In the genomic region with DNA sequence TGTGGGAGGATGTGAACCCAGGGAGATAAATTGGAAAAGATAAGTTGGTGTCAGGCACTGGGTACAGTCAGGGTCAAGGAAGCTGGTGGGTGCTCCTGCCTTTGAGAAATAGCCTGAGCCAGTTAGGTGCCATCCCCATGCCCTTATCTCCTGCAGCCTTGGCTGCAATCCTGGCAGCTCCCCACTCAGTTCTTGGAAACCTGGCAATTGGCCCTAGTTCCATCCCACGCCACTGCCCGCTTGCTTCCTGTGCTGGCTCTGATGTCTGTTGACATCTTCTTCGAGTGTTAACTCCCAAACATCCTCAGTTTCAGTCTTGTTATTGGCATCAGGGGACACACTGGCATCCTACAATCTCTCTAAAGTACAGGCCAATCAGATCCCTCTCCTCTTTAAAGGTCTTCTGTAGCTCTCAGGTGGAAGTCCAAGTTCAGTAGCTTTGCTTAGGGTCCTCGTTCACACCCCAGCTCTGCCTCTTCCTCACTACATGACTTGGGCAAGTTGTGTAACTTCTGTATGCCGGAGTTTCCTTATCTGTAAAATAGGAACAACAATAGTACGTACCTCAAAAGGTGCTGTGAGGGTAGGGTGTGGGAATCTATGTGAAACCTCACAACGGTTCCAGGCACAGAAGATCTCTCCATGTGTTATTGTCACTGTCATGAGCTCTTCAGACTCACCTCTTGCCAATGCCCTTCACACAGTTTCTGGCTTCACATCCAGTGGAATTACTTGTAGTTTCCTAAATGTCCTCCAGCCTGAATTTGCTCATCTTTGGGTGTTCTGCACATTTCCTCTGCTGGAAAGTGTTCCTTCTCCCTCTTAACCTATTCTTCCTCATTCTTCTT, we compare ENCODE assay signal across 8 cellular contexts. TPM values are rescaled to one million over a fixed set of nuclear protein-coding genes. Genes with fewer than 3 reads are reported as not detected.
A peak's percentile ranks its signal among the peaks of the same experiment; 100 is the strongest.
DNase-seq lines count a peak whose midpoint lies in the region; ATAC-seq and TF ChIP-seq lines count a peak whose summit lies in the region.

No MANE protein-coding gene starts in this region.

- in situ Hi-C loops in HAP-1 (cut with MboI; ENCODE audit: low sequenced_read_pairs): no loop called here

- DNase-seq in CD8-positive, alpha-beta T cell: no peak
- DNase-seq in MV-4-11 (lab: John Stamatoyannopoulos, UW) (peak; percentile 55), heart left ventricle (peak in 4 of 5 donors; percentile 54 to 83 (median 72)), erythroblast (lab: John Stamatoyannopoulos, UW) (no peak), HAP-1 (ENCODE audit: low spot score in 2 of 2) (no peak)
- no peak for DNase-seq in stimulated activated CD4-positive, alpha-beta T cell treated with anti-CD3 and anti-CD28 coated beads, Interleukin-12 subunit alpha, Interleukin-12 subunit beta, amount 100 ng/mL, for 4 hours

- H3K4me1 ChIP-seq in CD8-positive, alpha-beta T cell (ENCODE audit: insufficient read depth, low read length): no peaks in the 10 kb centered on the region
- peaks cover 0 to 23% (median 14%) of the 10 kb centered on the region in 12 donors for H3K4me1 ChIP-seq in heart left ventricle
- H3K4me1 ChIP-seq in HAP-1: no peaks in the 10 kb centered on the region

- no peak overlapping the region for H3K27ac ChIP-seq in CD8-positive, alpha-beta T cell (ENCODE audit: low read depth, low read length)
- H3K27ac ChIP-seq in heart left ventricle: peak overlapping the region in 9 of 12 donors; percentile 35 to 88 (median 73)

- peaks cover 12% of the 10 kb centered on the region for H3K4me1 Mint-ChIP-seq in CD8-positive, alpha-beta T cell (ENCODE audit: low read depth)

- intact Hi-C loops in CD8-positive, alpha-beta T cell (cut with DNase I, micrococcal nuclease): no loop called here
- intact Hi-C loops in heart left ventricle (cut with DNase I): no loop called here

- 26 to 39% (median 33%) methylated on average over 7 of the region's 7 CpGs for WGBS in heart left ventricle, 4 donors

- H3K27me3 Mint-ChIP-seq in CD8-positive, alpha-beta T cell (ENCODE audit: low read depth): peaks cover 3% of the 10 kb centered on the region

- no peak overlapping the region for H3K27ac Mint-ChIP-seq in CD8-positive, alpha-beta T cell

- no peak overlapping the region for H3K4me3 ChIP-seq in CD8-positive, alpha-beta T cell (ENCODE audit: low read depth, low read length)
- H3K4me3 ChIP-seq in heart left ventricle (peak overlapping the region in 1 of 12 donors; percentile 25), HAP-1 (no peak overlapping the region)

- POLR2A ChIA-PET in CD8-positive, alpha-beta T cell (lab: Charles Lee): no interaction called here

- ATAC-seq in CD8-positive, alpha-beta T cell: no peak
- ATAC-seq in GM21576 (IDR thresholded peaks at IDR 0.05; ENCODE audit: unreplicated experiment) (peak; percentile 28), heart left ventricle (peak; percentile 86 to 95 (median 92)), GM18861 (IDR thresholded peaks at IDR 0.05; ENCODE audit: unreplicated experiment) (no peak)

- no peaks in the 10 kb centered on the region for H3K9me3 ChIP-seq in CD8-positive, alpha-beta T cell (ENCODE audit: low read length)
- H3K9me3 ChIP-seq in heart left ventricle (no peaks in the 10 kb centered on the region), HAP-1 (no peaks in the 10 kb centered on the region; the same call in 1 of the 2 replicates)

- TF ChIP-seq POLR2A in heart left ventricle (IDR thresholded peaks at IDR 0.05) (no peak), erythroblast (IDR thresholded peaks at IDR 0.05; ENCODE audit: low read length) (no peak)

- H3K27me3 ChIP-seq in CD8-positive, alpha-beta T cell (ENCODE audit: insufficient read depth, low read length): no peaks in the 10 kb centered on the region
- no peaks in the 10 kb centered on the region for H3K27me3 ChIP-seq in heart left ventricle
- H3K27me3 ChIP-seq in HAP-1 (ENCODE audit: low read depth): no peaks in the 10 kb centered on the region

- CTCF ChIA-PET in CD8-positive, alpha-beta T cell (lab: Charles Lee): interaction anchor here (1.2 kb wide), 1 partner anchor 33 kb away, joined by 3 read pairs; no protein-coding TSS in a partner anchor

- peak overlapping the region; percentile 13 for H3K4me3 Mint-ChIP-seq in CD8-positive, alpha-beta T cell

- no peaks in the 10 kb centered on the region for H3K36me3 ChIP-seq in CD8-positive, alpha-beta T cell (ENCODE audit: insufficient read depth, low read length)
- H3K36me3 ChIP-seq in heart left ventricle (no peaks in the 10 kb centered on the region), HAP-1 (replicated peaks) (no peaks in the 10 kb centered on the region)

- no peaks in the 10 kb centered on the region for H3K36me3 Mint-ChIP-seq in CD8-positive, alpha-beta T cell

- H3K9me3 Mint-ChIP-seq in CD8-positive, alpha-beta T cell: no peaks in the 10 kb centered on the region

- no peak for TF ChIP-seq CTCF in CD8-positive, alpha-beta T cell (IDR thresholded peaks at IDR 0.05)
- TF ChIP-seq CTCF in heart left ventricle (IDR thresholded peaks at IDR 0.05): no peak

RNA-seq across cellular contexts. Expression of a gene that starts 13.5 kb away (rescaled TPM):
- 10 to 100 TPM; 61.2 to 63.5 TPM for total RNA-seq in CD8-positive, alpha-beta T cell
- total RNA-seq in heart left ventricle: 1,000 to 10,000 TPM in 3 of 9 donors, 100 to 1,000 TPM in 6; 435 to 1,392 (median 837) TPM
- polyA plus RNA-seq in heart left ventricle: 100 to 1,000 TPM; 192 to 904 TPM

RNA-seq across cellular contexts. Expression of a gene that starts 41.4 kb away (rescaled TPM):
- total RNA-seq in CD8-positive, alpha-beta T cell: 1 to 10 TPM; 2.4 to 2.5 TPM
- total RNA-seq in heart left ventricle: 100 to 1,000 TPM in 5 of 9 donors, 10 to 100 TPM in 4; 68.6 to 145 (median 103) TPM
- 100 to 1,000 TPM in 1 of 2 donors, 10 to 100 TPM in 1; 57.1 to 128 TPM for polyA plus RNA-seq in heart left ventricle

Comparison
In these comparisons a context has a peak if more than half of its experiments do, and no peak if none do; other contexts are left out.
1. ATAC-seq: peak in GM21576 (single experiment) and heart left ventricle (4 of 4); none in CD8-positive, alpha-beta T cell (single experiment) and GM18861 (single experiment).
2. DNase-seq: peak in MV-4-11 (single experiment) and heart left ventricle (4 of 5); none in CD8-positive, alpha-beta T cell (0 of 7), erythroblast (0 of 2), stimulated activated CD4-positive, alpha-beta T cell treated with anti-CD3 and anti-CD28 coated beads, Interleukin-12 subunit alpha, Interleukin-12 subunit beta, amount 100 ng/mL, for 4 hours (single experiment) and HAP-1 (0 of 2).
3. RNA of a gene that starts 13.5 kb away (total RNA-seq): 435 to 1,392 TPM in heart left ventricle; 61.2 to 63.5 TPM in CD8-positive, alpha-beta T cell; every median in the first group is over 4 times any median in the second.
4. RNA of a gene that starts 41.4 kb away (total RNA-seq): 68.6 to 145 TPM in heart left ventricle; 2.4 to 2.5 TPM in CD8-positive, alpha-beta T cell; every median in the first group is over 10 times any median in the second.